9 cellular contexts compared by ENCODE assay signal in the genomic region with DNA sequence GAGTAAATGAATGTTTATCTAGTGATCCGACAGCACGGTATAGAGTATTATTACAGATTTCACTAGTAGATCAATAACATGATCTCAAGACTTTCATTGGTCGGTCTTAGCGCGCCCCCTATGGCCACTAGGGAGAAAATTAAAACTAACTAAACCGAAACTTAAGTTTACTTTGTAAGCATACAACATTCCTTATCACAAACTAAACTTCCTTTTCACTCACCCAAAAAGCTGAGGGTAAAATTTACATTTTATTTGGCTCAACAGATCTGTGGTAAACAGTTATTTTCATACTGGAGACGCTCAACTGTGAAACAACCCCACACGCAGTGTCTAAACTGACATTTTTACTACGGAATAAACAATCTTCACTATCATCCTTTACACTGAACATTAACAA.
DNase-seq lines count a peak whose midpoint lies in the region; ATAC-seq and TF ChIP-seq lines count a peak whose summit lies in the region.
"Had no signal": no experiment of that assay in that cellular context is flagged by ENCODE, and none has a peak within 500 bp of the region (broad histone marks: within the 10 kb centered on the region; RNA-seq: fewer than 3 reads in every experiment).

No MANE protein-coding gene starts in this region.

- H3K9me3 Mint-ChIP-seq in activated T-cell treated with anti-CD3 and anti-CD28 coated beads, Interleukin-2, amount 50 U/mL, for 24 hours: no peaks in the 10 kb centered on the region
- H3K9me3 Mint-ChIP-seq in mesothelial cell of epicardium: no peaks in the 10 kb centered on the region
- H3K9me3 Mint-ChIP-seq: activated naive CD4-positive, alpha-beta T cell treated with anti-CD3 and anti-CD28 coated beads, Interleukin-2, amount 50 U/mL, for 24 hours had no signal

- H3K4me3 Mint-ChIP-seq in activated T-cell treated with anti-CD3 and anti-CD28 coated beads, Interleukin-2, amount 50 U/mL, for 24 hours: peak overlapping the region; percentile 29
- no peak overlapping the region for H3K4me3 Mint-ChIP-seq in mesothelial cell of epicardium
- H3K4me3 Mint-ChIP-seq: activated naive CD4-positive, alpha-beta T cell treated with anti-CD3 and anti-CD28 coated beads, Interleukin-2, amount 50 U/mL, for 24 hours had no signal

- peak overlapping the region; percentile 59 for H2AFZ ChIP-seq in HCT116 (ENCODE audit: low read depth, low read length, poor library complexity, severe bottlenecking)

- 0 out of 4 replicates have a peak overlapping the region, but pooled peaks of 1 of the 2 experiments have one; percentile 18 for H3K4me3 ChIP-seq in HCT116 (replicated peaks in 1 of 2; ENCODE audit: low read depth in 1 of 2, low read length in 2 of 2)
- peak overlapping the region in 1 of 3 donors; percentile 22 for H3K4me3 ChIP-seq in breast epithelium

- ATAC-seq in HCT116: peak; percentile 77

- no peaks in the 10 kb centered on the region for H3K27me3 ChIP-seq in HCT116 (ENCODE audit: insufficient read depth, low read length)
- H3K27me3 ChIP-seq in breast epithelium: no peaks in the 10 kb centered on the region

- no peaks in the 10 kb centered on the region for H4K20me1 ChIP-seq in HCT116 (ENCODE audit: insufficient read depth)

- POLR2A ChIA-PET in HCT116 (lab: Charles Lee): no interaction called here

- H3K4me2 ChIP-seq in HCT116 (ENCODE audit: low read length): peak overlapping the region; percentile 58

- H3K79me2 ChIP-seq in HCT116 (ENCODE audit: insufficient read depth, low read length): no peaks in the 10 kb centered on the region

- no peaks in the 10 kb centered on the region for H3K9me3 ChIP-seq in HCT116 (ENCODE audit: control insufficient read depth in 1 of 2, insufficient read depth in 1 of 2, low read depth in 1 of 2, low read length in 2 of 2)
- no peaks in the 10 kb centered on the region for H3K9me3 ChIP-seq in breast epithelium

- TF ChIP-seq POLR2A in HCT116 (IDR thresholded peaks at IDR 0.05; ENCODE audit: borderline replicate concordance, extremely low read depth, insufficient read depth, insufficient read length) (no peak), breast epithelium (IDR thresholded peaks at IDR 0.05) (no peak)

- TF ChIP-seq RAD21 in HCT116 (IDR thresholded peaks at IDR 0.05; ENCODE audit: low read depth): peak; percentile 85

- H3K36me3 ChIP-seq in HCT116 (ENCODE audit: control insufficient read depth in 1 of 2, insufficient read depth in 2 of 2, low read length in 2 of 2) (no peaks in the 10 kb centered on the region; a peak in 1 of 4 replicates), breast epithelium (no peaks in the 10 kb centered on the region)

- no peak overlapping the region for H3K27ac ChIP-seq in HCT116 (ENCODE audit: low read depth, low read length)
- no peak overlapping the region for H3K27ac ChIP-seq in breast epithelium

- H3K9me2 ChIP-seq in HCT116 (ENCODE audit: insufficient read depth): no peaks in the 10 kb centered on the region

- CTCF ChIA-PET in HCT116 (lab: Charles Lee): interaction anchor here (0.7 to 2.0 kb wide), 4 partner anchors 113 to 742 kb away, joined by 3 to 10 read pairs (median 5); no protein-coding TSS in a partner anchor

- BruUV-seq in HCT116 (replicated peaks; lab: Mats Ljungman, UMichigan): no TSS peak

- H3K9ac ChIP-seq in HCT116 (ENCODE audit: low read length): no peak overlapping the region

- no peaks in the 10 kb centered on the region for H3K27me3 Mint-ChIP-seq in activated T-cell treated with anti-CD3 and anti-CD28 coated beads, Interleukin-2, amount 50 U/mL, for 24 hours
- no peaks in the 10 kb centered on the region for H3K27me3 Mint-ChIP-seq in mesothelial cell of epicardium (ENCODE audit: low read depth)
- H3K27me3 Mint-ChIP-seq: activated naive CD4-positive, alpha-beta T cell treated with anti-CD3 and anti-CD28 coated beads, Interleukin-2, amount 50 U/mL, for 24 hours had no signal

- H3K4me1 Mint-ChIP-seq in activated T-cell treated with anti-CD3 and anti-CD28 coated beads, Interleukin-2, amount 50 U/mL, for 24 hours (ENCODE audit: low read depth): no peaks in the 10 kb centered on the region
- H3K4me1 Mint-ChIP-seq in mesothelial cell of epicardium: no peaks in the 10 kb centered on the region
- H3K4me1 Mint-ChIP-seq: activated naive CD4-positive, alpha-beta T cell treated with anti-CD3 and anti-CD28 coated beads, Interleukin-2, amount 50 U/mL, for 24 hours had no signal

- H3K27ac Mint-ChIP-seq in activated T-cell treated with anti-CD3 and anti-CD28 coated beads, Interleukin-2, amount 50 U/mL, for 24 hours: no peak overlapping the region
- H3K27ac Mint-ChIP-seq in mesothelial cell of epicardium: no peak overlapping the region
- H3K27ac Mint-ChIP-seq: activated naive CD4-positive, alpha-beta T cell treated with anti-CD3 and anti-CD28 coated beads, Interleukin-2, amount 50 U/mL, for 24 hours had no signal

- RAD21 ChIA-PET in HCT116 (lab: Charles Lee; ENCODE audit: low non-redundant PET in 1 of 2, low total read pairs in 2 of 2, uncharacterized antibody in 2 of 2, unreplicated experiment in 2 of 2): no interaction called here

- H3K36me3 Mint-ChIP-seq in activated T-cell treated with anti-CD3 and anti-CD28 coated beads, Interleukin-2, amount 50 U/mL, for 24 hours (ENCODE audit: low read depth): no peaks in the 10 kb centered on the region
- no peaks in the 10 kb centered on the region for H3K36me3 Mint-ChIP-seq in mesothelial cell of epicardium
- H3K36me3 Mint-ChIP-seq: activated naive CD4-positive, alpha-beta T cell treated with anti-CD3 and anti-CD28 coated beads, Interleukin-2, amount 50 U/mL, for 24 hours had no signal

- TF ChIP-seq CTCF in HCT116 (IDR thresholded peaks at IDR 0.05 in 2 of 3, conservative IDR thresholded peaks at IDR 0.05 in 1 of 3; ENCODE audit: borderline replicate concordance in 1 of 3, insufficient read depth in 1 of 3, low read depth in 2 of 3, low read length in 2 of 3) (peak; percentile 64 to 86 (median 69)), breast epithelium (IDR thresholded peaks at IDR 0.05) (peak in 2 of 3 donors; percentile 45 to 63), mesothelial cell of epicardium (IDR thresholded peaks at IDR 0.05; ENCODE audit: unreplicated experiment) (peak; percentile 58)

- H3K4me1 ChIP-seq in HCT116 (ENCODE audit: control insufficient read depth in 1 of 2, insufficient read depth in 2 of 2, low read length in 2 of 2): no peaks in the 10 kb centered on the region
- no peaks in the 10 kb centered on the region for H3K4me1 ChIP-seq in breast epithelium

- DNase-seq in activated T-cell treated with anti-CD3 and anti-CD28 coated beads, Interleukin-2, amount 50 U/mL, for 24 hours: no peak
- DNase-seq in activated T-cell treated with anti-CD3 and anti-CD28 coated beads, Interleukin-2, amount 50 U/mL, for 1 hour: no peak
- DNase-seq in HCT116 (ENCODE audit: low read depth, low spot score) (peak; percentile 41), NCI-H345 treated with DMSO at 0.1 percent for 48 hours (lab: John Stamatoyannopoulos, UW; ENCODE audit: unreplicated experiment) (peak; percentile 11), breast epithelium (ENCODE audit: low spot score in 2 of 2) (no peak), mesothelial cell of epicardium (ENCODE audit: low spot score in 2 of 2, unreplicated experiment in 2 of 2) (no peak), NCI-H1694 treated with DMSO at 0.1 percent for 48 hours (lab: John Stamatoyannopoulos, UW) (no peak), NCI-H774 (lab: John Stamatoyannopoulos, UW) (no peak)

- intact Hi-C loops in HCT116 (cut with micrococcal nuclease): loop anchor here (1.0 to 5.0 kb wide), 5 partner anchors 119 to 813 kb away; no protein-coding TSS in a partner anchor
- intact Hi-C loops in breast epithelium (cut with DNase I; ENCODE audit: low total_unique reads): loop anchor here (2.0 kb wide), 1 partner anchor 35 kb away; no protein-coding TSS in a partner anchor

TF ChIP-seq in HCT116, 20 proteins besides CTCF, POLR2A, EP300 and RAD21:
- no peak for TF ChIP-seq CEBPB (IDR thresholded peaks at IDR 0.05; ENCODE audit: low read depth)
- TF ChIP-seq ZFX (IDR thresholded peaks at IDR 0.05): no peak
- TF ChIP-seq ZNF274 (IDR thresholded peaks at IDR 0.05; ENCODE audit: low read depth, low read length): no peak
- no peak for TF ChIP-seq EZH2 (IDR thresholded peaks at IDR 0.05)
- no peak for TF ChIP-seq POLR2AphosphoS5 (IDR thresholded peaks at IDR 0.05; ENCODE audit: low read depth, low read length)
- TF ChIP-seq, protein P1, sequence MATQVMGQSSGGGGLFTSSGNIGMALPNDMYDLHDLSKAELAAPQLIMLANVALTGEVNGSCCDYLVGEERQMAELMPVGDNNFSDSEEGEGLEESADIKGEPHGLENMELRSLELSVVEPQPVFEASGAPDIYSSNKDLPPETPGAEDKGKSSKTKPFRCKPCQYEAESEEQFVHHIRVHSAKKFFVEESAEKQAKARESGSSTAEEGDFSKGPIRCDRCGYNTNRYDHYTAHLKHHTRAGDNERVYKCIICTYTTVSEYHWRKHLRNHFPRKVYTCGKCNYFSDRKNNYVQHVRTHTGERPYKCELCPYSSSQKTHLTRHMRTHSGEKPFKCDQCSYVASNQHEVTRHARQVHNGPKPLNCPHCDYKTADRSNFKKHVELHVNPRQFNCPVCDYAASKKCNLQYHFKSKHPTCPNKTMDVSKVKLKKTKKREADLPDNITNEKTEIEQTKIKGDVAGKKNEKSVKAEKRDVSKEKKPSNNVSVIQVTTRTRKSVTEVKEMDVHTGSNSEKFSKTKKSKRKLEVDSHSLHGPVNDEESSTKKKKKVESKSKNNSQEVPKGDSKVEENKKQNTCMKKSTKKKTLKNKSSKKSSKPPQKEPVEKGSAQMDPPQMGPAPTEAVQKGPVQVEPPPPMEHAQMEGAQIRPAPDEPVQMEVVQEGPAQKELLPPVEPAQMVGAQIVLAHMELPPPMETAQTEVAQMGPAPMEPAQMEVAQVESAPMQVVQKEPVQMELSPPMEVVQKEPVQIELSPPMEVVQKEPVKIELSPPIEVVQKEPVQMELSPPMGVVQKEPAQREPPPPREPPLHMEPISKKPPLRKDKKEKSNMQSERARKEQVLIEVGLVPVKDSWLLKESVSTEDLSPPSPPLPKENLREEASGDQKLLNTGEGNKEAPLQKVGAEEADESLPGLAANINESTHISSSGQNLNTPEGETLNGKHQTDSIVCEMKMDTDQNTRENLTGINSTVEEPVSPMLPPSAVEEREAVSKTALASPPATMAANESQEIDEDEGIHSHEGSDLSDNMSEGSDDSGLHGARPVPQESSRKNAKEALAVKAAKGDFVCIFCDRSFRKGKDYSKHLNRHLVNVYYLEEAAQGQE (IDR thresholded peaks at IDR 0.05; ENCODE audit: low read depth): no peak
- TF ChIP-seq SP1 (IDR thresholded peaks at IDR 0.05; ENCODE audit: low read depth): no peak
- no peak for TF ChIP-seq SIN3A (IDR thresholded peaks at IDR 0.05; ENCODE audit: low read depth)
- no peak for TF ChIP-seq ELF1 (IDR thresholded peaks at IDR 0.05; ENCODE audit: borderline replicate concordance, low read depth)
- TF ChIP-seq FOSL1 (IDR thresholded peaks at IDR 0.05; ENCODE audit: low read depth): no peak
- TF ChIP-seq CBX3 (IDR thresholded peaks at IDR 0.05; ENCODE audit: low read depth): no peak
- TF ChIP-seq EZH2phosphoT487 (IDR thresholded peaks at IDR 0.05; ENCODE audit: borderline replicate concordance): no peak

Comparison
In these comparisons a context has a peak if more than half of its experiments do, and no peak if none do; other contexts are left out.
1. DNase-seq: peak in HCT116 (single experiment) and NCI-H345 treated with DMSO at 0.1 percent for 48 hours (single experiment); none in activated T-cell treated with anti-CD3 and anti-CD28 coated beads, Interleukin-2, amount 50 U/mL, for 24 hours (single experiment), activated T-cell treated with anti-CD3 and anti-CD28 coated beads, Interleukin-2, amount 50 U/mL, for 1 hour (single experiment), breast epithelium (0 of 2), mesothelial cell of epicardium (0 of 2), NCI-H1694 treated with DMSO at 0.1 percent for 48 hours (single experiment) and NCI-H774 (single experiment).
2. Peak in every context shown above with its lines, with median percentiles within 50 percentile points of each other: CTCF ChIP-seq.